In genomic region chr11:128299132-128299726, GRCh38 we compare ENCODE assay signal across 9 cellular contexts.
DNase-seq lines count a peak whose midpoint lies in the region; ATAC-seq, FAIRE-seq and TF ChIP-seq lines count a peak whose summit lies in the region.
"Had no signal": no experiment of that assay in that cellular context is flagged by ENCODE, and none has a peak within 500 bp of the region (broad histone marks: within the 10 kb centered on the region; RNA-seq: fewer than 3 reads in every experiment).

No MANE protein-coding gene starts in this region.

- ATAC-seq in GM18861 (IDR thresholded peaks at IDR 0.05; ENCODE audit: unreplicated experiment) (peak; percentile 30), HG03378 (IDR thresholded peaks at IDR 0.05; ENCODE audit: unreplicated experiment) (peak; percentile 33), gastrocnemius medialis (peak; percentile 59 to 76), HG03520 (IDR thresholded peaks at IDR 0.05; ENCODE audit: unreplicated experiment) (no peak)
- no peak for ATAC-seq in effector memory CD8-positive, alpha-beta T cell (replicated peaks)
- ATAC-seq: body of pancreas had no signal

- peak overlapping the region; percentile 94 to 97 for H3K27ac Mint-ChIP-seq in effector memory CD8-positive, alpha-beta T cell

- TF ChIP-seq CTCF in gastrocnemius medialis (IDR thresholded peaks at IDR 0.05 in 4 of 5, conservative IDR thresholded peaks at IDR 0.05 in 1 of 5) = no peak

- TF ChIP-seq POLR2A in gastrocnemius medialis (IDR thresholded peaks at IDR 0.05) = no peak

- H3K27ac ChIP-seq in gastrocnemius medialis = peak overlapping the region; percentile 50 to 71 (median 62)
- H3K27ac ChIP-seq: body of pancreas had no signal

- H3K4me1 Mint-ChIP-seq in effector memory CD8-positive, alpha-beta T cell (ENCODE audit: low read depth in 2 of 2) = peaks cover 70 to 84% of the 10 kb centered on the region in 2 donors

- intact Hi-C loops in gastrocnemius medialis (cut with DNase I; ENCODE audit: low total_unique reads) = no loop called here

- no peaks in the 10 kb centered on the region for H3K9me3 ChIP-seq in gastrocnemius medialis
- H3K9me3 ChIP-seq: body of pancreas had no signal

- peaks cover 23% of the 10 kb centered on the region for H3K36me3 Mint-ChIP-seq in effector memory CD8-positive, alpha-beta T cell (ENCODE audit: insufficient read depth)

- in situ Hi-C loops in gastrocnemius medialis (cut with MboI; ENCODE audit: low sequenced_read_pairs in 4 of 4) = loop anchor here (25.0 kb wide), 1 partner anchor 538 kb away; no protein-coding TSS in a partner anchor

- no peaks in the 10 kb centered on the region for H3K27me3 ChIP-seq in gastrocnemius medialis
- H3K27me3 ChIP-seq: body of pancreas had no signal

- no peaks in the 10 kb centered on the region for H3K27me3 Mint-ChIP-seq in effector memory CD8-positive, alpha-beta T cell

- peak overlapping the region; percentile 50 to 56 for H3K4me3 Mint-ChIP-seq in effector memory CD8-positive, alpha-beta T cell

- no peak for DNase-seq in effector memory CD8-positive, alpha-beta T cell
- DNase-seq in gastrocnemius medialis (peak; percentile 21 to 43), NCI-H446 (lab: John Stamatoyannopoulos, UW) (no peak), urothelium cell line (ENCODE audit: low spot score) (no peak)
- DNase-seq in activated CD4-positive, CD25-positive, alpha-beta regulatory T cell (lab: John Stamatoyannopoulos, UW) = no peak

- H3K36me3 ChIP-seq in gastrocnemius medialis = no peaks in the 10 kb centered on the region

- H3K9me3 Mint-ChIP-seq in effector memory CD8-positive, alpha-beta T cell = no peaks in the 10 kb centered on the region

- peaks cover 0 to 16% of the 10 kb centered on the region in 2 donors for H3K4me1 ChIP-seq in gastrocnemius medialis
- H3K4me1 ChIP-seq: body of pancreas had no signal

- no peak for FAIRE-seq in urothelium cell line (lab: Jason Lieb, UNC)

- no peak overlapping the region for H3K4me3 ChIP-seq in gastrocnemius medialis
- H3K4me3 ChIP-seq: body of pancreas had no signal

Comparison
In these comparisons a context has a peak if more than half of its experiments do, and no peak if none do; other contexts are left out.
1. ATAC-seq: peak in GM18861 (single experiment), HG03378 (single experiment) and gastrocnemius medialis (2 of 2); none in effector memory CD8-positive, alpha-beta T cell (single experiment) and HG03520 (single experiment).
2. DNase-seq: peak in gastrocnemius medialis (2 of 2); none in effector memory CD8-positive, alpha-beta T cell (0 of 3), activated CD4-positive, CD25-positive, alpha-beta regulatory T cell (0 of 4), NCI-H446 (0 of 2) and urothelium cell line (single experiment).